Comparison of ENCODE assay signal across 8 cellular contexts in genomic region chr10:26052326-26052725, GRCh38.
"Had no signal": no experiment of that assay in that cellular context is flagged by ENCODE, and none has a peak within 500 bp of the region (broad histone marks: within the 10 kb centered on the region; RNA-seq: fewer than 3 reads in every experiment).

No MANE protein-coding gene starts in this region.

- H3K9me3 Mint-ChIP-seq: GM23338 had no signal

- H3K27ac ChIP-seq: GM23248 had no signal

- H3K9me3 ChIP-seq: HAP-1 had no signal

- H3K4me2 ChIP-seq: GM23338 had no signal

- H3K9ac ChIP-seq: GM23248 had no signal

- DNase-seq: GM23248, GOT3, H7, H9, HCEC 1CT, HFFc6 had no signal

- H3K4me1 ChIP-seq: HAP-1 had no signal

- H2AFZ ChIP-seq: GM23248, GM23338 had no signal

- H3K4me3 ChIP-seq: GM23248, GM23338, HAP-1 had no signal

- H3K4me3 Mint-ChIP-seq: GM23338, H9, HFFc6 had no signal

- H3K36me3 ChIP-seq: HAP-1 had no signal

- H3K4me1 Mint-ChIP-seq: GM23338, H9 had no signal

- H3K27ac Mint-ChIP-seq: GM23338, H9, HFFc6 had no signal
